ENCODE assay signal across 8 cellular contexts in genomic region chr1:173122958-173123852, GRCh38.
DNase-seq lines count a peak whose midpoint lies in the region; ATAC-seq and TF ChIP-seq lines count a peak whose summit lies in the region.

No MANE protein-coding gene starts in this region.

- peak overlapping the region; percentile 16; the same call in 1 of the 2 replicates for H3K4me3 ChIP-seq in DOHH2 (ENCODE audit: low read length)
- no peak overlapping the region for H3K4me3 ChIP-seq in iPS-15b (ENCODE audit: low read depth, low read length)
- H3K4me3 ChIP-seq in retinal pigment epithelial cell (ENCODE audit: low read length) = peak overlapping the region; percentile 5

- H3K27ac ChIP-seq in DOHH2 (ENCODE audit: low read depth, low read length) = no peak overlapping the region

- peaks cover 3% of the 10 kb centered on the region for H3K27me3 Mint-ChIP-seq in brain

- H3K9me3 ChIP-seq in DOHH2 (ENCODE audit: control insufficient read depth, insufficient read depth, low read length) = no peaks in the 10 kb centered on the region
- H3K9me3 ChIP-seq in iPS-15b (ENCODE audit: control insufficient read depth, insufficient read depth, low read length) = no peaks in the 10 kb centered on the region

- H4K20me1 ChIP-seq in DOHH2 (ENCODE audit: control insufficient read depth, insufficient read depth, low read depth, low read length) = no peaks in the 10 kb centered on the region

- ATAC-seq in GM18511 (IDR thresholded peaks at IDR 0.05; ENCODE audit: unreplicated experiment) = no peak
- ATAC-seq in GM21381 (IDR thresholded peaks at IDR 0.05; ENCODE audit: unreplicated experiment) = no peak

- H3K36me3 ChIP-seq in DOHH2 (ENCODE audit: control insufficient read depth, low read length) (no peaks in the 10 kb centered on the region), iPS-15b (ENCODE audit: control insufficient read depth, insufficient read depth, low read length) (no peaks in the 10 kb centered on the region)

- H3K36me3 Mint-ChIP-seq in brain = no peaks in the 10 kb centered on the region

- H3K27ac Mint-ChIP-seq in brain = peak overlapping the region in 4 of 5 experiments; percentile 32 to 77 (median 44)

- DNase-seq in M059J (ENCODE audit: low read depth) (peak; percentile 94), retinal pigment epithelial cell (ENCODE audit: low read depth) (peak; percentile 80), GM10266 (ENCODE audit: extremely low spot score) (no peak)

- H3K9ac ChIP-seq in iPS-15b (ENCODE audit: low read depth, low read length) = peak overlapping the region; percentile 28

- no peak for TF ChIP-seq CTCF in DOHH2 (IDR thresholded peaks at IDR 0.05; ENCODE audit: low read depth, low read length, poor library complexity, severe bottlenecking)
- no peak for TF ChIP-seq CTCF in brain (conservative IDR thresholded peaks at IDR 0.05)
- TF ChIP-seq CTCF in retinal pigment epithelial cell (conservative IDR thresholded peaks at IDR 0.05; ENCODE audit: low read depth, low read length) = no peak
- TF ChIP-seq CTCF in GM10266 (IDR thresholded peaks at IDR 0.05; ENCODE audit: control insufficient read depth, insufficient read depth, low read depth, missing control alignments) = no peak

- no peaks in the 10 kb centered on the region for H3F3A ChIP-seq in DOHH2 (ENCODE audit: control insufficient read depth, insufficient read depth)

- H3K27me3 ChIP-seq in DOHH2 (ENCODE audit: control insufficient read depth, low read length) = no peaks in the 10 kb centered on the region
- no peaks in the 10 kb centered on the region for H3K27me3 ChIP-seq in iPS-15b (ENCODE audit: control insufficient read depth, insufficient read depth, low read length)

- peaks cover 17% of the 10 kb centered on the region for H3K4me1 Mint-ChIP-seq in brain

- H3K9me2 ChIP-seq in DOHH2 (replicated peaks; ENCODE audit: control insufficient read depth, low read length) = no peaks in the 10 kb centered on the region

- peaks cover 23% of the 10 kb centered on the region for H3K4me1 ChIP-seq in DOHH2 (ENCODE audit: control insufficient read depth, low read length)
- H3K4me1 ChIP-seq in iPS-15b (ENCODE audit: control insufficient read depth, insufficient read depth, low read length) = peaks cover 12% of the 10 kb centered on the region

- no peaks in the 10 kb centered on the region for H3K79me2 ChIP-seq in DOHH2 (ENCODE audit: control insufficient read depth, low read length)

- peaks cover 0 to 2% (median 0%) of the 10 kb centered on the region in 5 experiments for H3K9me3 Mint-ChIP-seq in brain

- H3K4me3 Mint-ChIP-seq in brain = peak overlapping the region in 3 of 5 experiments; percentile 15 to 76 (median 49)

- peak overlapping the region; percentile 39 for H3K4me2 ChIP-seq in DOHH2 (ENCODE audit: low read length)
